Comparison of ENCODE assay signal across 14 cellular contexts in genomic region chr2:159744363-159744762, GRCh38. TPM values are rescaled to one million over a fixed set of nuclear protein-coding genes. Genes with fewer than 3 reads are reported as not detected.
A peak's percentile ranks its signal among the peaks of the same experiment; 100 is the strongest.
DNase-seq lines count a peak whose midpoint lies in the region; ATAC-seq and TF ChIP-seq lines count a peak whose summit lies in the region.
"Had no signal": no experiment of that assay in that cellular context is flagged by ENCODE, and none has a peak within 500 bp of the region (broad histone marks: within the 10 kb centered on the region; RNA-seq: fewer than 3 reads in every experiment).

No MANE protein-coding gene starts in this region.

- H3K4me3 ChIP-seq in brain microvascular endothelial cell (ENCODE audit: low read depth, low read length): no peak overlapping the region
- H3K4me3 ChIP-seq: tibial nerve had no signal

- TF ChIP-seq CTCF in brain microvascular endothelial cell (IDR thresholded peaks at IDR 0.05; ENCODE audit: low read depth, low read length, missing control alignments): no peak

- H3K27ac Mint-ChIP-seq in activated CD4-positive, alpha-beta T cell treated with anti-CD3 and anti-CD28 coated beads, Interleukin-2, amount 10 ng/mL, durations not matched to agents 24 days and 14 days: peak overlapping the region; percentile 6
- H3K27ac Mint-ChIP-seq in activated CD4-positive, alpha-beta T cell treated with anti-CD3 and anti-CD28 coated beads for 36 hours: no peak overlapping the region
- peak overlapping the region; percentile 39 for H3K27ac Mint-ChIP-seq in stimulated activated naive B cell treated with anti-CD40 and anti-IgM and Interleukin-4, amounts not matched to agents 10 μg/mL and 1 μg/mL and 100 μg/mL, for 72 hours
- no peak overlapping the region for H3K27ac Mint-ChIP-seq in stimulated activated memory B cell treated with anti-CD40 and anti-IgM and Interleukin-4, amounts not matched to agents 10 μg/mL and 1 μg/mL and 100 μg/mL, for 72 hours
- no peak overlapping the region for H3K27ac Mint-ChIP-seq in T-cell
- H3K27ac Mint-ChIP-seq: activated CD4-positive, alpha-beta memory T cell treated with anti-CD3 and anti-CD28 coated beads for 36 hours had no signal

- H3K27me3 Mint-ChIP-seq in activated CD4-positive, alpha-beta T cell treated with anti-CD3 and anti-CD28 coated beads, Interleukin-2, amount 10 ng/mL, durations not matched to agents 24 days and 14 days: no peaks in the 10 kb centered on the region
- no peaks in the 10 kb centered on the region for H3K27me3 Mint-ChIP-seq in activated CD4-positive, alpha-beta T cell treated with anti-CD3 and anti-CD28 coated beads for 36 hours
- H3K27me3 Mint-ChIP-seq in stimulated activated naive B cell treated with anti-CD40 and anti-IgM and Interleukin-4, amounts not matched to agents 10 μg/mL and 1 μg/mL and 100 μg/mL, for 72 hours: no peaks in the 10 kb centered on the region
- H3K27me3 Mint-ChIP-seq in stimulated activated memory B cell treated with anti-CD40 and anti-IgM and Interleukin-4, amounts not matched to agents 10 μg/mL and 1 μg/mL and 100 μg/mL, for 72 hours: no peaks in the 10 kb centered on the region
- no peaks in the 10 kb centered on the region for H3K27me3 Mint-ChIP-seq in T-cell
- H3K27me3 Mint-ChIP-seq: activated CD4-positive, alpha-beta memory T cell treated with anti-CD3 and anti-CD28 coated beads for 36 hours had no signal

- peaks cover 8% of the 10 kb centered on the region for H3K4me1 Mint-ChIP-seq in activated CD4-positive, alpha-beta T cell treated with anti-CD3 and anti-CD28 coated beads, Interleukin-2, amount 10 ng/mL, durations not matched to agents 24 days and 14 days
- peaks cover 7% of the 10 kb centered on the region for H3K4me1 Mint-ChIP-seq in activated CD4-positive, alpha-beta T cell treated with anti-CD3 and anti-CD28 coated beads for 36 hours
- peaks cover 2 to 6% of the 10 kb centered on the region in 2 donors for H3K4me1 Mint-ChIP-seq in stimulated activated naive B cell treated with anti-CD40 and anti-IgM and Interleukin-4, amounts not matched to agents 10 μg/mL and 1 μg/mL and 100 μg/mL, for 72 hours
- H3K4me1 Mint-ChIP-seq in stimulated activated memory B cell treated with anti-CD40 and anti-IgM and Interleukin-4, amounts not matched to agents 10 μg/mL and 1 μg/mL and 100 μg/mL, for 72 hours: peaks cover 6% of the 10 kb centered on the region
- H3K4me1 Mint-ChIP-seq in T-cell: peaks cover 26 to 35% (median 29%) of the 10 kb centered on the region in 3 donors

- intact Hi-C loops in activated CD4-positive, alpha-beta T cell treated with anti-CD3 and anti-CD28 coated beads, Interleukin-2, amount 10 ng/mL, durations not matched to agents 24 days and 14 days (cut with micrococcal nuclease): no loop called here
- intact Hi-C loops in activated CD4-positive, alpha-beta T cell treated with anti-CD3 and anti-CD28 coated beads for 36 hours (cut with DNase I, micrococcal nuclease): no loop called here

- in situ Hi-C loops in brain microvascular endothelial cell (cut with HindIII; ENCODE audit: low pct_ligation_motif_present, low sequenced_read_pairs): no loop called here

- no peak for DNase-seq in activated CD4-positive, alpha-beta T cell treated with anti-CD3 and anti-CD28 coated beads, Interleukin-2, amount 10 ng/mL, durations not matched to agents 24 days and 14 days
- no peak for DNase-seq in activated CD4-positive, alpha-beta T cell treated with anti-CD3 and anti-CD28 coated beads for 36 hours
- DNase-seq in brain microvascular endothelial cell (peak; percentile 69), hepatic stellate cell (ENCODE audit: low spot score) (peak; percentile 76), NCI-H2171 treated with DMSO at 0.1 percent for 48 hours (lab: John Stamatoyannopoulos, UW) (no peak), T-cell (no peak)
- no peak for DNase-seq in stimulated activated naive B cell treated with anti-CD40 and anti-IgM and Interleukin-4, amounts not matched to agents 10 μg/mL and 1 μg/mL and 100 μg/mL, for 72 hours
- DNase-seq: activated CD4-positive, alpha-beta memory T cell treated with anti-CD3 and anti-CD28 coated beads for 36 hours; activated gamma-delta T cell treated with Interleukin-2 at 50 U/mL for 16 hours; DMS153; NCI-H1092 treated with DMSO at 0.1 percent for 48 hours; NCI-H524 treated with DMSO at 0.1 percent for 48 hours had no signal

- peaks cover 62% of the 10 kb centered on the region for H3K36me3 Mint-ChIP-seq in activated CD4-positive, alpha-beta T cell treated with anti-CD3 and anti-CD28 coated beads, Interleukin-2, amount 10 ng/mL, durations not matched to agents 24 days and 14 days (ENCODE audit: low read depth)
- H3K36me3 Mint-ChIP-seq in activated CD4-positive, alpha-beta T cell treated with anti-CD3 and anti-CD28 coated beads for 36 hours (ENCODE audit: low read depth): peaks cover 56% of the 10 kb centered on the region
- H3K36me3 Mint-ChIP-seq in stimulated activated naive B cell treated with anti-CD40 and anti-IgM and Interleukin-4, amounts not matched to agents 10 μg/mL and 1 μg/mL and 100 μg/mL, for 72 hours: peaks cover 43 to 56% of the 10 kb centered on the region in 2 donors
- H3K36me3 Mint-ChIP-seq in stimulated activated memory B cell treated with anti-CD40 and anti-IgM and Interleukin-4, amounts not matched to agents 10 μg/mL and 1 μg/mL and 100 μg/mL, for 72 hours: peaks cover 60% of the 10 kb centered on the region
- peaks cover 52% of the 10 kb centered on the region for H3K36me3 Mint-ChIP-seq in T-cell

- peak overlapping the region; percentile 66 for H3K27ac ChIP-seq in brain microvascular endothelial cell
- H3K27ac ChIP-seq: tibial nerve had no signal

- ATAC-seq in activated CD4-positive, alpha-beta T cell treated with anti-CD3 and anti-CD28 coated beads for 36 hours: no peak
- no peak for ATAC-seq in stimulated activated naive B cell treated with anti-CD40 and anti-IgM and Interleukin-4, amounts not matched to agents 10 μg/mL and 1 μg/mL and 100 μg/mL, for 72 hours (replicated peaks)
- ATAC-seq in stimulated activated memory B cell treated with anti-CD40 and anti-IgM and Interleukin-4, amounts not matched to agents 10 μg/mL and 1 μg/mL and 100 μg/mL, for 72 hours: no peak
- ATAC-seq in T-cell (replicated peaks in 1 of 4): no peak

- POLR2A ChIA-PET in activated CD4-positive, alpha-beta T cell treated with anti-CD3 and anti-CD28 coated beads for 36 hours (lab: Charles Lee): no interaction called here
- POLR2A ChIA-PET in T-cell (lab: Charles Lee): interaction anchor here (0.5 to 1.0 kb wide), 2 partner anchors 15 to 1869 kb away, joined by 4 to 7 read pairs; no protein-coding TSS in a partner anchor

- H3K27me3 ChIP-seq in brain microvascular endothelial cell (replicated peaks): no peaks in the 10 kb centered on the region
- H3K27me3 ChIP-seq: tibial nerve had no signal

- CTCF ChIA-PET in activated CD4-positive, alpha-beta T cell treated with anti-CD3 and anti-CD28 coated beads for 36 hours (lab: Charles Lee): no interaction called here
- CTCF ChIA-PET in T-cell (lab: Charles Lee): interaction anchor here in 1 of 2 donors (0.7 to 1.2 kb wide), 2 partner anchors 29 to 61 kb away, joined by 3 to 8 read pairs; no protein-coding TSS in a partner anchor

- H3K9me3 Mint-ChIP-seq in activated CD4-positive, alpha-beta T cell treated with anti-CD3 and anti-CD28 coated beads, Interleukin-2, amount 10 ng/mL, durations not matched to agents 24 days and 14 days: no peaks in the 10 kb centered on the region
- H3K9me3 Mint-ChIP-seq in activated CD4-positive, alpha-beta T cell treated with anti-CD3 and anti-CD28 coated beads for 36 hours (ENCODE audit: low read depth): no peaks in the 10 kb centered on the region
- H3K9me3 Mint-ChIP-seq in stimulated activated naive B cell treated with anti-CD40 and anti-IgM and Interleukin-4, amounts not matched to agents 10 μg/mL and 1 μg/mL and 100 μg/mL, for 72 hours: no peaks in the 10 kb centered on the region
- no peaks in the 10 kb centered on the region for H3K9me3 Mint-ChIP-seq in stimulated activated memory B cell treated with anti-CD40 and anti-IgM and Interleukin-4, amounts not matched to agents 10 μg/mL and 1 μg/mL and 100 μg/mL, for 72 hours
- no peaks in the 10 kb centered on the region for H3K9me3 Mint-ChIP-seq in T-cell
- H3K9me3 Mint-ChIP-seq: activated CD4-positive, alpha-beta memory T cell treated with anti-CD3 and anti-CD28 coated beads for 36 hours had no signal

- H3K4me3 Mint-ChIP-seq in activated CD4-positive, alpha-beta T cell treated with anti-CD3 and anti-CD28 coated beads, Interleukin-2, amount 10 ng/mL, durations not matched to agents 24 days and 14 days: no peak overlapping the region
- H3K4me3 Mint-ChIP-seq in activated CD4-positive, alpha-beta T cell treated with anti-CD3 and anti-CD28 coated beads for 36 hours: no peak overlapping the region
- H3K4me3 Mint-ChIP-seq in stimulated activated naive B cell treated with anti-CD40 and anti-IgM and Interleukin-4, amounts not matched to agents 10 μg/mL and 1 μg/mL and 100 μg/mL, for 72 hours: no peak overlapping the region
- H3K4me3 Mint-ChIP-seq in stimulated activated memory B cell treated with anti-CD40 and anti-IgM and Interleukin-4, amounts not matched to agents 10 μg/mL and 1 μg/mL and 100 μg/mL, for 72 hours: no peak overlapping the region
- H3K4me3 Mint-ChIP-seq in T-cell: no peak overlapping the region
- H3K4me3 Mint-ChIP-seq: activated CD4-positive, alpha-beta memory T cell treated with anti-CD3 and anti-CD28 coated beads for 36 hours had no signal

- peaks cover 27% of the 10 kb centered on the region for H3K36me3 ChIP-seq in brain microvascular endothelial cell (replicated peaks)

RNA-seq across cellular contexts. Expression of gene MARCHF7, which starts 32.1 kb away (rescaled TPM):
- 67.1 and 72.0 TPM in 2 replicates for total RNA-seq in activated CD4-positive, alpha-beta T cell treated with anti-CD3 and anti-CD28 coated beads, Interleukin-2, amount 10 ng/mL, durations not matched to agents 24 days and 14 days
- total RNA-seq in activated CD4-positive, alpha-beta T cell treated with anti-CD3 and anti-CD28 coated beads for 36 hours: 10 to 100 TPM; 78.3 to 83.1 TPM
- total RNA-seq in T-cell: 100 to 1,000 TPM in 1 of 5 donors, 10 to 100 TPM in 4; 80.1 to 100 (median 90.5) TPM

RNA-seq across cellular contexts. Expression of gene CD302, which starts 53.6 kb away (rescaled TPM):
- 0.54 and 0.72 TPM in 2 replicates for total RNA-seq in activated CD4-positive, alpha-beta T cell treated with anti-CD3 and anti-CD28 coated beads, Interleukin-2, amount 10 ng/mL, durations not matched to agents 24 days and 14 days
- under 1 TPM; 0.47 to 0.57 TPM for total RNA-seq in activated CD4-positive, alpha-beta T cell treated with anti-CD3 and anti-CD28 coated beads for 36 hours
- 1 to 10 TPM; 1.0 to 1.6 (median 1.2) TPM for total RNA-seq in T-cell

Comparison
In these comparisons a context has a peak if more than half of its experiments do, and no peak if none do; other contexts are left out.
1. H3K27ac Mint-ChIP-seq: peak in activated CD4-positive, alpha-beta T cell treated with anti-CD3 and anti-CD28 coated beads, Interleukin-2, amount 10 ng/mL, durations not matched to agents 24 days and 14 days (single experiment) and stimulated activated naive B cell treated with anti-CD40 and anti-IgM and Interleukin-4, amounts not matched to agents 10 μg/mL and 1 μg/mL and 100 μg/mL, for 72 hours (single experiment); none in activated CD4-positive, alpha-beta T cell treated with anti-CD3 and anti-CD28 coated beads for 36 hours (single experiment), stimulated activated memory B cell treated with anti-CD40 and anti-IgM and Interleukin-4, amounts not matched to agents 10 μg/mL and 1 μg/mL and 100 μg/mL, for 72 hours (single experiment) and T-cell (0 of 2).
2. DNase-seq: peak in brain microvascular endothelial cell (single experiment) and hepatic stellate cell (single experiment); none in activated CD4-positive, alpha-beta T cell treated with anti-CD3 and anti-CD28 coated beads, Interleukin-2, amount 10 ng/mL, durations not matched to agents 24 days and 14 days (single experiment), activated CD4-positive, alpha-beta T cell treated with anti-CD3 and anti-CD28 coated beads for 36 hours (single experiment), stimulated activated naive B cell treated with anti-CD40 and anti-IgM and Interleukin-4, amounts not matched to agents 10 μg/mL and 1 μg/mL and 100 μg/mL, for 72 hours (single experiment), NCI-H2171 treated with DMSO at 0.1 percent for 48 hours (single experiment) and T-cell (0 of 34).